In genomic region chr3:48881006-48881405, GRCh38 we compare ENCODE assay signal across 3 cellular contexts.
A peak's percentile ranks its signal among the peaks of the same experiment; 100 is the strongest.
TF ChIP-seq lines count a peak whose summit lies in the region.

No MANE protein-coding gene starts in this region.

TF ChIP-seq in liver, 16 proteins besides CTCF, POLR2A, EP300 and RAD21:
- peak; percentile 10 to 69 for TF ChIP-seq RXRA (IDR thresholded peaks at IDR 0.05)
- TF ChIP-seq FOXA1 (IDR thresholded peaks at IDR 0.05), result no peak
- peak in 1 of 2 donors; percentile 4 for TF ChIP-seq HNF4A (conservative IDR thresholded peaks at IDR 0.05)

TF ChIP-seq in HepG2, 621 proteins besides CTCF, POLR2A, EP300 and RAD21:
- TF ChIP-seq KMT2B (CRISPR knock-in tag; IDR thresholded peaks at IDR 0.05) (no peak), ZNF546 (CRISPR knock-in tag; conservative IDR thresholded peaks at IDR 0.05) (no peak), FOXA3 (CRISPR knock-in tag; IDR thresholded peaks at IDR 0.05) (no peak), PRDM10 (CRISPR knock-in tag; IDR thresholded peaks at IDR 0.05; ENCODE audit: low read depth) (no peak), ZFYVE20 (CRISPR knock-in tag; IDR thresholded peaks at IDR 0.05; ENCODE audit: borderline replicate concordance, low read depth) (no peak), ATM (IDR thresholded peaks at IDR 0.05; ENCODE audit: borderline replicate concordance) (no peak), TOPORS (CRISPR knock-in tag; IDR thresholded peaks at IDR 0.05) (no peak), ZBTB4 (CRISPR knock-in tag; IDR thresholded peaks at IDR 0.05; ENCODE audit: borderline replicate concordance) (no peak), SIX4 (CRISPR knock-in tag; IDR thresholded peaks at IDR 0.05) (no peak), BRF2 (CRISPR knock-in tag; IDR thresholded peaks at IDR 0.05) (no peak)

TF ChIP-seq in SK-N-SH treated with all-trans-retinoic acid at 6 μM for 48 hours, 23 proteins besides CTCF, POLR2A, EP300 and RAD21:
- TF ChIP-seq SNAI2 (CRISPR knock-in tag; IDR thresholded peaks at IDR 0.05), result no peak
- TF ChIP-seq TOX (CRISPR knock-in tag; IDR thresholded peaks at IDR 0.05; ENCODE audit: borderline replicate concordance), result no peak
- no peak for TF ChIP-seq CSRNP3 (CRISPR knock-in tag; IDR thresholded peaks at IDR 0.05)
- no peak for TF ChIP-seq TSHZ2 (CRISPR knock-in tag; IDR thresholded peaks at IDR 0.05)
- no peak for TF ChIP-seq OSR1 (CRISPR knock-in tag; IDR thresholded peaks at IDR 0.05)
- TF ChIP-seq PPARA (CRISPR knock-in tag; IDR thresholded peaks at IDR 0.05; ENCODE audit: borderline replicate concordance), result no peak
- no peak for TF ChIP-seq ZC3H10 (CRISPR knock-in tag; IDR thresholded peaks at IDR 0.05)
- TF ChIP-seq ZNF8 (CRISPR knock-in tag; IDR thresholded peaks at IDR 0.05), result no peak
- TF ChIP-seq ZFP30 (CRISPR knock-in tag; IDR thresholded peaks at IDR 0.05), result no peak
- TF ChIP-seq GLIS3 (CRISPR knock-in tag; IDR thresholded peaks at IDR 0.05), result no peak
- no peak for TF ChIP-seq ARNTL (CRISPR knock-in tag; IDR thresholded peaks at IDR 0.05; ENCODE audit: borderline replicate concordance, low read depth)
- TF ChIP-seq ZFP3 (CRISPR knock-in tag; IDR thresholded peaks at IDR 0.05), result no peak
- no peak for TF ChIP-seq TCF4 (CRISPR knock-in tag; IDR thresholded peaks at IDR 0.05; ENCODE audit: borderline replicate concordance)
- no peak for TF ChIP-seq RARB (CRISPR knock-in tag; IDR thresholded peaks at IDR 0.05)
- no peak for TF ChIP-seq ISL1 (CRISPR knock-in tag; IDR thresholded peaks at IDR 0.05)
